25 cellular contexts compared by ENCODE assay signal in genomic region chr12:6110006-6110405, GRCh38. TPM values are rescaled to one million over a fixed set of nuclear protein-coding genes. Genes with fewer than 3 reads are reported as not detected.
DNase-seq lines count a peak whose midpoint lies in the region; ATAC-seq and TF ChIP-seq lines count a peak whose summit lies in the region.
"Had no signal": no experiment of that assay in that cellular context is flagged by ENCODE, and none has a peak within 500 bp of the region (broad histone marks: within the 10 kb centered on the region; RNA-seq: fewer than 3 reads in every experiment).

No MANE protein-coding gene starts in this region.

- no peaks in the 10 kb centered on the region for H3K27me3 ChIP-seq in left ventricle myocardium inferior (ENCODE audit: low read depth)
- no peaks in the 10 kb centered on the region for H3K27me3 ChIP-seq in heart right ventricle
- no peaks in the 10 kb centered on the region for H3K27me3 ChIP-seq in CD8-positive, alpha-beta memory T cell (ENCODE audit: insufficient read depth, low read length, poor library complexity, severe bottlenecking)

- H3K36me3 ChIP-seq in left ventricle myocardium inferior, result peaks cover 33% of the 10 kb centered on the region
- H3K36me3 ChIP-seq in heart right ventricle, result peaks cover 0 to 68% (median 7%) of the 10 kb centered on the region in 9 donors
- H3K36me3 ChIP-seq in CD8-positive, alpha-beta memory T cell (ENCODE audit: insufficient read depth, low read length), result no peaks in the 10 kb centered on the region

- H3K4me1 ChIP-seq in left ventricle myocardium inferior (peaks cover 34% of the 10 kb centered on the region), heart right ventricle (peaks cover 0 to 56% (median 15%) of the 10 kb centered on the region in 9 donors)
- no peaks in the 10 kb centered on the region for H3K4me1 ChIP-seq in CD8-positive, alpha-beta memory T cell (ENCODE audit: insufficient read depth, low read length)

- no peaks in the 10 kb centered on the region for H3K36me3 Mint-ChIP-seq in activated CD4-positive, alpha-beta T cell treated with anti-CD3 and anti-CD28 coated beads, Interleukin-2, amount 10 ng/mL, durations not matched to agents 24 days and 14 days (ENCODE audit: low read depth)
- no peaks in the 10 kb centered on the region for H3K36me3 Mint-ChIP-seq in CD8-positive, alpha-beta memory T cell
- H3K36me3 Mint-ChIP-seq: CD14-positive monocyte had no signal

- CTCF ChIA-PET in CD8-positive, alpha-beta memory T cell (lab: Charles Lee), result no interaction called here

- TF ChIP-seq CTCF in left ventricle myocardium inferior (IDR thresholded peaks at IDR 0.05; ENCODE audit: borderline replicate concordance) (no peak), heart right ventricle (IDR thresholded peaks at IDR 0.05) (no peak), fibroblast of villous mesenchyme (IDR thresholded peaks at IDR 0.05; ENCODE audit: insufficient read depth, low read depth, low read length) (no peak)

- H3K27me3 Mint-ChIP-seq in activated CD4-positive, alpha-beta T cell treated with anti-CD3 and anti-CD28 coated beads, Interleukin-2, amount 10 ng/mL, durations not matched to agents 24 days and 14 days, result peaks cover 3% of the 10 kb centered on the region
- peaks cover 6 to 8% of the 10 kb centered on the region in 2 donors for H3K27me3 Mint-ChIP-seq in CD8-positive, alpha-beta memory T cell

- intact Hi-C loops in left ventricle myocardium inferior (cut with micrococcal nuclease), result no loop called here
- intact Hi-C loops in heart right ventricle (cut with DNase I), result no loop called here
- intact Hi-C loops in activated CD4-positive, alpha-beta T cell treated with anti-CD3 and anti-CD28 coated beads, Interleukin-2, amount 10 ng/mL, durations not matched to agents 24 days and 14 days (cut with micrococcal nuclease), result no loop called here

- H3K9me3 ChIP-seq in left ventricle myocardium inferior (replicated peaks) (peaks cover 8% of the 10 kb centered on the region), heart right ventricle (peaks cover 0 to 8% (median 0%) of the 10 kb centered on the region in 11 donors)
- H3K9me3 ChIP-seq in CD8-positive, alpha-beta memory T cell (ENCODE audit: low read length), result no peaks in the 10 kb centered on the region

- POLR2A ChIA-PET in CD8-positive, alpha-beta memory T cell (lab: Charles Lee), result no interaction called here

- H3K4me1 Mint-ChIP-seq in activated CD4-positive, alpha-beta T cell treated with anti-CD3 and anti-CD28 coated beads, Interleukin-2, amount 10 ng/mL, durations not matched to agents 24 days and 14 days, result no peaks in the 10 kb centered on the region
- no peaks in the 10 kb centered on the region for H3K4me1 Mint-ChIP-seq in CD8-positive, alpha-beta memory T cell

- 79 to 84% methylated on average over 4 of the region's 4 CpGs for WGBS in heart right ventricle, 2 donors

- H3K4me3 ChIP-seq in left ventricle myocardium inferior (no peak overlapping the region), heart right ventricle (no peak overlapping the region), fibroblast of villous mesenchyme (ENCODE audit: low read depth, low read length) (no peak overlapping the region)
- no peak overlapping the region for H3K4me3 ChIP-seq in CD8-positive, alpha-beta memory T cell (ENCODE audit: low read length)

- DNase-seq in left ventricle myocardium inferior (no peak), heart right ventricle (no peak), astrocyte of the hippocampus (ENCODE audit: low read depth, low spot score) (peak; percentile 39), fibroblast of villous mesenchyme (ENCODE audit: low read depth) (peak; percentile 22), NCI-H128 (lab: John Stamatoyannopoulos, UW; ENCODE audit: unreplicated experiment) (no peak)
- no peak for DNase-seq in activated CD4-positive, alpha-beta T cell treated with anti-CD3 and anti-CD28 coated beads, Interleukin-2, amount 10 ng/mL, durations not matched to agents 24 days and 14 days
- no peak for DNase-seq in CD8-positive, alpha-beta memory T cell
- DNase-seq: COR-L47, DMS 273 treated with DMSO at 0.1 percent for 48 hours, DND-41, GOT3, NCI-H1048, NCI-H1436 treated with DMSO at 0.1 percent for 48 hours, NCI-H2081, NCI-H2171 treated with DMSO at 0.1 percent for 48 hours, NCI-H446 treated with DMSO at 0.1 percent for 48 hours, SHP77 had no signal

- H3K27ac ChIP-seq in left ventricle myocardium inferior (replicated peaks) (peak overlapping the region; percentile 1), heart right ventricle (peak overlapping the region in 1 of 10 donors; percentile 33)
- no peak overlapping the region for H3K27ac ChIP-seq in CD8-positive, alpha-beta memory T cell (ENCODE audit: low read depth, low read length)
- H3K27ac ChIP-seq: 22Rv1, KMS-11 had no signal

- no peak for ATAC-seq in heart right ventricle
- no peak for ATAC-seq in HG03045 (IDR thresholded peaks at IDR 0.05; ENCODE audit: unreplicated experiment)
- ATAC-seq: HCT116, HepG2, SK-N-SH treated with all-trans-retinoic acid at 6 μM for 48 hours had no signal

- H3K4me3 Mint-ChIP-seq in activated CD4-positive, alpha-beta T cell treated with anti-CD3 and anti-CD28 coated beads, Interleukin-2, amount 10 ng/mL, durations not matched to agents 24 days and 14 days, result no peak overlapping the region
- no peak overlapping the region for H3K4me3 Mint-ChIP-seq in CD8-positive, alpha-beta memory T cell
- H3K4me3 Mint-ChIP-seq: CD14-positive monocyte had no signal

- no peak overlapping the region for H3K27ac Mint-ChIP-seq in activated CD4-positive, alpha-beta T cell treated with anti-CD3 and anti-CD28 coated beads, Interleukin-2, amount 10 ng/mL, durations not matched to agents 24 days and 14 days
- no peak overlapping the region for H3K27ac Mint-ChIP-seq in CD8-positive, alpha-beta memory T cell

- H3K9me3 Mint-ChIP-seq in activated CD4-positive, alpha-beta T cell treated with anti-CD3 and anti-CD28 coated beads, Interleukin-2, amount 10 ng/mL, durations not matched to agents 24 days and 14 days, result no peaks in the 10 kb centered on the region
- peaks cover 0 to 2% (median 0%) of the 10 kb centered on the region in 5 donors for H3K9me3 Mint-ChIP-seq in CD8-positive, alpha-beta memory T cell

RNA-seq across cellular contexts. Expression of gene VWF, which starts 14.5 kb away (rescaled TPM):
- total RNA-seq in left ventricle myocardium inferior, result 250 TPM
- 100 to 1,000 TPM; 163 to 480 (median 275) TPM for total RNA-seq in heart right ventricle
- 100 to 1,000 TPM; 104 to 254 TPM for polyA plus RNA-seq in heart right ventricle
- total RNA-seq in fibroblast of villous mesenchyme, result under 0.01 and 0.32 TPM in 2 replicates
- 0.09 TPM in 1 of 2 replicates, not detected in the other for total RNA-seq in activated CD4-positive, alpha-beta T cell treated with anti-CD3 and anti-CD28 coated beads, Interleukin-2, amount 10 ng/mL, durations not matched to agents 24 days and 14 days
- under 1 TPM in 1 of 2 experiments, not detected in 1; 0.02 TPM for total RNA-seq in CD8-positive, alpha-beta memory T cell
- polyA plus RNA-seq in CD8-positive, alpha-beta memory T cell, result not detected
- total RNA-seq: MCF 10A had no signal

Comparison
In these comparisons a context has a peak if more than half of its experiments do, and no peak if none do; other contexts are left out.
1. DNase-seq: peak in astrocyte of the hippocampus (single experiment) and fibroblast of villous mesenchyme (single experiment); none in left ventricle myocardium inferior (single experiment), heart right ventricle (0 of 2), activated CD4-positive, alpha-beta T cell treated with anti-CD3 and anti-CD28 coated beads, Interleukin-2, amount 10 ng/mL, durations not matched to agents 24 days and 14 days (single experiment), NCI-H128 (single experiment) and CD8-positive, alpha-beta memory T cell (0 of 5).
2. RNA of gene VWF, which starts 14.5 kb away (total RNA-seq): 163 to 480 TPM in heart right ventricle and 250 TPM in left ventricle myocardium inferior (single experiment); 0.09 TPM in activated CD4-positive, alpha-beta T cell treated with anti-CD3 and anti-CD28 coated beads, Interleukin-2, amount 10 ng/mL, durations not matched to agents 24 days and 14 days, 0.02 TPM in CD8-positive, alpha-beta memory T cell and under 0.01 to 0.32 TPM in fibroblast of villous mesenchyme; every median in the first group is over 100 times any median in the second.